23 cellular contexts compared by ENCODE assay signal in the genomic region with DNA sequence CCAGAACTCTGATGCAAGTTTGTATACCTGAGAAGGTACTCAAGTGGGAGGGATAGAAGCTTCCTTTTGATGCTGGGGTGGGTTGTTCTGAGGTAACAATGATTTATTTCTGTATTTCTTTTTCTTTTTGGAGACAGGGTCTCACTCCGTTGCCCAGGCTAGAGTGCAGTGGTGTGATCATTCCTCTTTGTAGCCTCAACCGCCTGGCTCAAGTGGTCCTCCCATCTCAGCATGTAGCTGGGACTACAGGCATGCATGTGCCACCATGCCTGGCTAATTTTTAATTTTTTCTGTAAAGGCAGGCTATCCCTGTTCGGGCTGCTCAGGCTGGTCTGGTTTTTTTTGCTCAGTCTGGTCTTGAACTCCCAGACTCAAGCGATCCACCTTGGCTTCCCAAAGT.
"Had no signal": no experiment of that assay in that cellular context is flagged by ENCODE, and none has a peak within 500 bp of the region (broad histone marks: within the 10 kb centered on the region; RNA-seq: fewer than 3 reads in every experiment).

No MANE protein-coding gene starts in this region.

- H3K4me3 Mint-ChIP-seq: activated CD4-positive, alpha-beta memory T cell treated with anti-CD3 and anti-CD28 coated beads for 36 hours; activated naive CD4-positive, alpha-beta T cell treated with anti-CD3 and anti-CD28 coated beads, Interleukin-2, amount 50 U/mL, for 24 hours; effector memory CD8-positive, alpha-beta T cell; naive thymus-derived CD8-positive, alpha-beta T cell; neural progenitor cell; stimulated activated naive CD8-positive, alpha-beta T cell treated with anti-CD3 and anti-CD28 coated beads, Interleukin-15, Interleukin-2, amounts not matched to agents 100 ng/mL and 50 ng/mL, for 24 hours; T-helper 1 cell treated with Interleukin-12 subunit alpha and Interleukin-12 subunit beta and Interleukin-4 antibody, amounts not matched to agents 30 μg/mL and 1 μg/mL, for 36 hours had no signal

- H3K27ac Mint-ChIP-seq: activated CD4-positive, alpha-beta memory T cell treated with anti-CD3 and anti-CD28 coated beads for 36 hours; activated naive CD4-positive, alpha-beta T cell treated with anti-CD3 and anti-CD28 coated beads, Interleukin-2, amount 50 U/mL, for 24 hours; neural progenitor cell; progenitor cell of endocrine pancreas; stimulated activated naive CD8-positive, alpha-beta T cell treated with anti-CD3 and anti-CD28 coated beads, Interleukin-15, Interleukin-2, amounts not matched to agents 100 ng/mL and 50 ng/mL, for 24 hours; T-helper 1 cell treated with Interleukin-12 subunit alpha and Interleukin-12 subunit beta and Interleukin-4 antibody, amounts not matched to agents 30 μg/mL and 1 μg/mL, for 36 hours had no signal

- DNase-seq: activated CD4-positive, alpha-beta memory T cell treated with anti-CD3 and anti-CD28 coated beads for 36 hours; activated CD4-positive, alpha-beta T cell treated with anti-CD3 and anti-CD28 coated beads for 48 hours; activated gamma-delta T cell treated with Interleukin-2 at 50 U/mL for 16 hours; anterior cingulate cortex; body of pancreas; dermis blood vessel endothelial cell; effector memory CD8-positive, alpha-beta T cell; foreskin melanocyte; lower lobe of right lung; naive thymus-derived CD8-positive, alpha-beta T cell; stimulated activated CD4-positive, alpha-beta T cell treated with anti-CD3 and anti-CD28 coated beads, Interleukin-4, amount 100 ng/mL, for 4 hours had no signal

- H2AFZ ChIP-seq: neural progenitor cell had no signal

- H3K4me2 ChIP-seq: neural progenitor cell had no signal

- H3K27ac ChIP-seq: body of pancreas, cardiac muscle cell, lower lobe of right lung, neural progenitor cell, tibial nerve had no signal

- FAIRE-seq: endothelial cell of umbilical vein, kidney, urothelium cell line had no signal

- H3K27me3 Mint-ChIP-seq: activated CD4-positive, alpha-beta memory T cell treated with anti-CD3 and anti-CD28 coated beads for 36 hours; activated naive CD4-positive, alpha-beta T cell treated with anti-CD3 and anti-CD28 coated beads, Interleukin-2, amount 50 U/mL, for 24 hours; effector memory CD8-positive, alpha-beta T cell; naive thymus-derived CD8-positive, alpha-beta T cell; progenitor cell of endocrine pancreas; stimulated activated naive CD8-positive, alpha-beta T cell treated with anti-CD3 and anti-CD28 coated beads, Interleukin-15, Interleukin-2, amounts not matched to agents 100 ng/mL and 50 ng/mL, for 24 hours had no signal

- H3K4me3 ChIP-seq: body of pancreas, cardiac muscle cell, lower lobe of right lung, neural progenitor cell, tibial nerve had no signal

- ATAC-seq: body of pancreas; effector memory CD8-positive, alpha-beta T cell; esophagus mucosa; left lobe of liver; lower lobe of right lung; naive thymus-derived CD8-positive, alpha-beta T cell had no signal

- H3K27me3 ChIP-seq: body of pancreas, cardiac muscle cell, neural progenitor cell, tibial nerve had no signal

- H3K9me3 ChIP-seq: body of pancreas, lower lobe of right lung, tibial nerve had no signal

- H3K36me3 ChIP-seq: cardiac muscle cell had no signal

- H3K9me3 Mint-ChIP-seq: activated CD4-positive, alpha-beta memory T cell treated with anti-CD3 and anti-CD28 coated beads for 36 hours; activated naive CD4-positive, alpha-beta T cell treated with anti-CD3 and anti-CD28 coated beads, Interleukin-2, amount 50 U/mL, for 24 hours; effector memory CD8-positive, alpha-beta T cell; naive thymus-derived CD8-positive, alpha-beta T cell; stimulated activated naive CD8-positive, alpha-beta T cell treated with anti-CD3 and anti-CD28 coated beads, Interleukin-15, Interleukin-2, amounts not matched to agents 100 ng/mL and 50 ng/mL, for 24 hours; T-helper 1 cell treated with Interleukin-12 subunit alpha and Interleukin-12 subunit beta and Interleukin-4 antibody, amounts not matched to agents 30 μg/mL and 1 μg/mL, for 36 hours had no signal

- H3K9ac ChIP-seq: neural progenitor cell had no signal
